9 cellular contexts compared by ENCODE assay signal in the genomic region with DNA sequence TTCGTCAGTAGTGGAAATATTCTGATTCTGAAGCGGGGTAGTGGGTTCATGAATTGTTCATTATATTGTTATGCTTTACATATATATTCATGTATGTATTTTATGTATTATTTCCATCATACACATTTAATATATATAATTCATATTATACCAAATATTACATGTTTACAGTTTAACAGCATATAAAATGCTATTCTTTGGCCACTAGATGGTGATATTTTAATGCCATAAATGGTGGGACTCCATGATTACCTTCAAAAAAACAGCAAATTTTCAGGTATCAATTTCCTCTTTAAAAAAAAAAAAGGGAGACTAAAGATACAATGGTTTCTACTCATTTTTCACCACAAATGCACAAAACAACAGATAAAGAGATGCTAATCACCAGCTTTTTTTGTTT. TPM values are rescaled to one million over a fixed set of nuclear protein-coding genes. Genes with fewer than 3 reads are reported as not detected.
DNase-seq lines count a peak whose midpoint lies in the region; ATAC-seq, FAIRE-seq and TF ChIP-seq lines count a peak whose summit lies in the region.
"Had no signal": no experiment of that assay in that cellular context is flagged by ENCODE, and none has a peak within 500 bp of the region (broad histone marks: within the 10 kb centered on the region; RNA-seq: fewer than 3 reads in every experiment).

No MANE protein-coding gene starts in this region.

- CTCF ChIA-PET in K562 (lab: Yijun Ruan, JAX; ENCODE audit: low intra/inter-chr PET ratio), result interaction anchor here (3.2 kb wide), 1 partner anchor 127 kb away, joined by 25 read pairs; no protein-coding TSS in a partner anchor

- no peaks in the 10 kb centered on the region for H3K9me3 Mint-ChIP-seq in naive B cell

- H3K36me3 Mint-ChIP-seq in naive B cell, result peaks cover 13 to 23% of the 10 kb centered on the region in 2 donors

- TF ChIP-seq CTCF in K562 (IDR thresholded peaks at IDR 0.05 in 2 of 3, conservative IDR thresholded peaks at IDR 0.05 in 1 of 3; ENCODE audit: insufficient read depth in 2 of 3, low read depth in 1 of 3, low read length in 3 of 3), result peak in 1 of 3 experiments; percentile 58; a peak in 2 of 6 replicates
- peak in 1 of 3 experiments; percentile 59 for TF ChIP-seq CTCF in testis (IDR thresholded peaks at IDR 0.05)

- H3K27me3 Mint-ChIP-seq in naive B cell, result no peaks in the 10 kb centered on the region

- no peaks in the 10 kb centered on the region for H3K27me3 ChIP-seq in K562 (ENCODE audit: control insufficient read depth in 2 of 2, insufficient read depth in 2 of 2, low read length in 2 of 2)
- H3K27me3 ChIP-seq in testis, result no peaks in the 10 kb centered on the region

- no peaks in the 10 kb centered on the region for H3K4me1 ChIP-seq in K562 (replicated peaks in 1 of 2; ENCODE audit: control insufficient read depth in 2 of 2, insufficient read depth in 2 of 2, low read length in 2 of 2)
- H3K4me1 ChIP-seq in testis, result no peaks in the 10 kb centered on the region

- H3K4me3 ChIP-seq in K562 (no peak overlapping the region), testis (no peak overlapping the region)

- H3K79me2 ChIP-seq in K562 (ENCODE audit: control insufficient read depth, insufficient read depth, low read length), result no peaks in the 10 kb centered on the region

- no peak overlapping the region for H3K27ac ChIP-seq in K562 (ENCODE audit: extremely low read depth, low read depth, low read length)
- H3K27ac ChIP-seq in testis, result no peak overlapping the region

- ATAC-seq in K562 (peak; percentile 61; the same call in 2 of the 3 replicates), naive B cell (ENCODE audit: low read depth in 2 of 2) (peak in 1 of 2 donors; percentile 55), HG02798 (IDR thresholded peaks at IDR 0.05; ENCODE audit: poor library complexity, unreplicated experiment) (no peak)

- FAIRE-seq in K562 (lab: Jason Lieb, UNC), result no peak

- no peak overlapping the region for H3K4me2 ChIP-seq in K562 (ENCODE audit: insufficient read depth, low read length)

- no peak overlapping the region for H3K27ac Mint-ChIP-seq in naive B cell

- H3K4me1 Mint-ChIP-seq in naive B cell, result no peaks in the 10 kb centered on the region

- H2AFZ ChIP-seq in K562 (ENCODE audit: low read depth, low read length), result no peak overlapping the region

- H3K36me3 ChIP-seq in K562 (ENCODE audit: control insufficient read depth, insufficient read depth, low read length) (peaks cover 11% of the 10 kb centered on the region; the same call in 2 of the 3 replicates), testis (ENCODE audit: low read depth, missing control alignments) (no peaks in the 10 kb centered on the region)

- DNase-seq in DMS79 treated with DMSO at 0.1 percent for 48 hours (lab: John Stamatoyannopoulos, UW) (peak; percentile 71), LoVo (ENCODE audit: low spot score) (peak; percentile 45), K562 (ENCODE audit: extremely low read depth in 1 of 4, low spot score in 3 of 4) (peak in 1 of 4 experiments; percentile 9), naive B cell (peak; percentile 31), testis (no peak), EL (no peak)
- no peak for DNase-seq in NK-92 treated with Interleukin-12 subunit alpha and Interleukin-12 subunit beta, amount 100 ng/mL, for 24 hours (lab: John Stamatoyannopoulos, UW)
- DNase-seq: activated naive CD4-positive, alpha-beta T cell treated with Interleukin-2 at 50 U/mL for 16 hours had no signal

- H3K9me1 ChIP-seq in K562 (ENCODE audit: control insufficient read depth, insufficient read depth, low read length), result no peaks in the 10 kb centered on the region

- TF ChIP-seq EP300 in K562 (IDR thresholded peaks at IDR 0.05; ENCODE audit: low read length), result no peak

- no peak overlapping the region for H3K9ac ChIP-seq in K562 (ENCODE audit: insufficient read depth in 1 of 2, low read depth in 2 of 2, low read length in 2 of 2)

- peak; percentile 28 to 39; a peak in 2 of 4 replicates for TF ChIP-seq RAD21 in K562 (CRISPR knock-in tag; conservative IDR thresholded peaks at IDR 0.05 in 1 of 2, IDR thresholded peaks at IDR 0.05 in 1 of 2)

- in situ Hi-C loops in K562 (cut with MboI), result loop anchor here (5.0 kb wide), 1 partner anchor 130 kb away; no protein-coding TSS in a partner anchor

- H3K9me3 ChIP-seq in K562 (replicated peaks; ENCODE audit: control insufficient read depth, insufficient read depth, low read depth, low read length) (no peaks in the 10 kb centered on the region), testis (no peaks in the 10 kb centered on the region)

- BruUV-seq in K562 (replicated peaks; lab: Mats Ljungman, UMichigan), result no TSS peak

- 75% methylated on average over 2 of the region's 2 CpGs for WGBS in K562 (ENCODE audit: insufficient coverage, low coverage, missing lambda C conversion rate)
- WGBS in testis, 2 donors, result 92 to 95% methylated on average over 2 of the region's 2 CpGs

- no peak overlapping the region for H3K4me3 Mint-ChIP-seq in naive B cell

- H4K20me1 ChIP-seq in K562 (replicated peaks; ENCODE audit: control insufficient read depth, insufficient read depth, low read length), result no peaks in the 10 kb centered on the region

- intact Hi-C loops in K562 (cut with micrococcal nuclease) (loop anchor here (2.0 kb wide), 1 partner anchor 128 kb away; no protein-coding TSS in a partner anchor), testis (cut with DNase I; ENCODE audit: low total_unique reads) (no loop called here)

- TF ChIP-seq POLR2A in K562 (conservative IDR thresholded peaks at IDR 0.05) (no peak), testis (IDR thresholded peaks at IDR 0.05) (no peak)

- POLR2A ChIA-PET in K562 (lab: Yijun Ruan, JAX), result interaction anchor here (0.7 kb wide), 1 partner anchor 11 kb away, joined by 3 read pairs; no protein-coding TSS in a partner anchor

TF ChIP-seq in K562, 482 proteins besides CTCF, POLR2A, EP300 and RAD21:
- TF ChIP-seq, protein P1, sequence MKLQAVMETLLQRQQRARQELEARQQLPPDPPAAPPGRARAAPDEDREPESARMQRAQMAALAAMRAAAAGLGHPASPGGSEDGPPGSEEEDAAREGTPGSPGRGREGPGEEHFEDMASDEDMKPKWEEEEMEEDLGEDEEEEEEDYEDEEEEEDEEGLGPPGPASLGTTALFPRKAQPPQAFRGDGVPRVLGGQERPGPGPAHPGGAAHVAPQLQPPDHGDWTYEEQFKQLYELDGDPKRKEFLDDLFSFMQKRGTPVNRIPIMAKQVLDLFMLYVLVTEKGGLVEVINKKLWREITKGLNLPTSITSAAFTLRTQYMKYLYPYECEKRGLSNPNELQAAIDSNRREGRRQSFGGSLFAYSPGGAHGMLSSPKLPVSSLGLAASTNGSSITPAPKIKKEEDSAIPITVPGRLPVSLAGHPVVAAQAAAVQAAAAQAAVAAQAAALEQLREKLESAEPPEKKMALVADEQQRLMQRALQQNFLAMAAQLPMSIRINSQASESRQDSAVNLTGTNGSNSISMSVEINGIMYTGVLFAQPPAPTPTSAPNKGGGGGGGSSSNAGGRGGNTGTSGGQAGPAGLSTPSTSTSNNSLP (IDR thresholded peaks at IDR 0.05; ENCODE audit: borderline replicate concordance, low read depth, low read length), result 0 out of 2 replicates have a peak, but pooled peaks have one; percentile 42
- TF ChIP-seq ZNF384 (IDR thresholded peaks at IDR 0.05; ENCODE audit: low read depth, low read length) (peak; percentile 30; the same call in 1 of the 2 replicates), FOXK2 (conservative IDR thresholded peaks at IDR 0.05 in 1 of 2, IDR thresholded peaks at IDR 0.05 in 1 of 2; ENCODE audit: low read depth in 2 of 2) (0 out of 4 replicates have a peak, but pooled peaks of 1 of the 2 experiments have one; percentile 18), LCOR (CRISPR knock-in tag; IDR thresholded peaks at IDR 0.05) (no peak)
- TF ChIP-seq, protein P2, sequence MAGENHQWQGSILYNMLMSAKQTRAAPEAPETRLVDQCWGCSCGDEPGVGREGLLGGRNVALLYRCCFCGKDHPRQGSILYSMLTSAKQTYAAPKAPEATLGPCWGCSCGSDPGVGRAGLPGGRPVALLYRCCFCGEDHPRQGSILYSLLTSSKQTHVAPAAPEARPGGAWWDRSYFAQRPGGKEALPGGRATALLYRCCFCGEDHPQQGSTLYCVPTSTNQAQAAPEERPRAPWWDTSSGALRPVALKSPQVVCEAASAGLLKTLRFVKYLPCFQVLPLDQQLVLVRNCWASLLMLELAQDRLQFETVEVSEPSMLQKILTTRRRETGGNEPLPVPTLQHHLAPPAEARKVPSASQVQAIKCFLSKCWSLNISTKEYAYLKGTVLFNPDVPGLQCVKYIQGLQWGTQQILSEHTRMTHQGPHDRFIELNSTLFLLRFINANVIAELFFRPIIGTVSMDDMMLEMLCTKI (IDR thresholded peaks at IDR 0.05; ENCODE audit: partially characterized antibody), result no peak

RNA-seq across cellular contexts. Expression of a gene that starts 41.0 kb away (rescaled TPM):
- not detected in 2 replicates for total RNA-seq in K562 (2011; cell fraction: chromatin; rRNA removed; ENCODE audit: low replicate concordance)
- total RNA-seq in K562 (2011; cell fraction: nucleolus; rRNA removed), result not detected in 2 replicates
- total RNA-seq in K562 (2011; cell fraction: nucleoplasm; rRNA removed), result not detected in 2 replicates
- total RNA-seq in K562 (2014; rRNA removed) (0.09 and 0.29 TPM in 2 replicates), K562 (2014; rRNA removed; fragmentation: Illumina TruSeq; extraction: Trizol) (0.07 and 0.13 TPM in 2 replicates), K562 (2015; rRNA removed; fragmentation: Illumina TruSeq; extraction: Trizol) (0.22 TPM in 1 of 2 replicates, not detected in the other), K562 (2021) (0.09 and 0.20 TPM in 2 replicates), testis (1 to 10 TPM; 3.3 to 3.4 TPM)
- polyA plus RNA-seq in K562 (2011; rRNA removed) (0.10 TPM in 1 of 2 replicates, not detected in the other), K562 (2014; fragmentation: Illumina TruSeq; extraction: Trizol) (0.06 and 0.11 TPM in 2 replicates), K562 (2014; fragmentation: Nextera tagmentation; extraction: Ambion mirVana) (under 1 TPM in 1 of 2 experiments, not detected in 1; 0.06 TPM), K562 (2014; rRNA removed) (0.23 TPM in 1 of 2 replicates, not detected in the other), naive B cell (ENCODE audit: low read depth in 6 of 6) (not detected), testis (ENCODE audit: insufficient read depth, low read depth, low replicate concordance) (4.9 TPM)
- polyA plus RNA-seq in K562 (2011; cell fraction: cytosol; rRNA removed), result 0.12 TPM in 1 of 2 replicates, not detected in the other
- 0.13 TPM in 1 of 2 replicates, not detected in the other for polyA plus RNA-seq in K562 (2011; cell fraction: nucleus; rRNA removed)
- polyA plus RNA-seq in K562 (2012), result 0.18 and 0.58 TPM in 2 replicates
- polyA minus RNA-seq in K562 (2011; rRNA and poly(A)+ RNA removed), result not detected in 2 replicates
- not detected in 2 replicates for polyA minus RNA-seq in K562 (2011; cell fraction: cytosol; rRNA and poly(A)+ RNA removed)
- polyA minus RNA-seq in K562 (2011; cell fraction: nucleus; rRNA and poly(A)+ RNA removed), result 0.27 TPM in 1 of 2 replicates, not detected in the other

Comparison
In these comparisons a context has a peak if more than half of its experiments do, and no peak if none do; other contexts are left out.
1. DNase-seq: peak in DMS79 treated with DMSO at 0.1 percent for 48 hours (single experiment), LoVo (single experiment) and naive B cell (single experiment); none in testis (single experiment), EL (single experiment) and NK-92 treated with Interleukin-12 subunit alpha and Interleukin-12 subunit beta, amount 100 ng/mL, for 24 hours (single experiment).